ENCODE assay signal across 9 cellular contexts in the genomic region with DNA sequence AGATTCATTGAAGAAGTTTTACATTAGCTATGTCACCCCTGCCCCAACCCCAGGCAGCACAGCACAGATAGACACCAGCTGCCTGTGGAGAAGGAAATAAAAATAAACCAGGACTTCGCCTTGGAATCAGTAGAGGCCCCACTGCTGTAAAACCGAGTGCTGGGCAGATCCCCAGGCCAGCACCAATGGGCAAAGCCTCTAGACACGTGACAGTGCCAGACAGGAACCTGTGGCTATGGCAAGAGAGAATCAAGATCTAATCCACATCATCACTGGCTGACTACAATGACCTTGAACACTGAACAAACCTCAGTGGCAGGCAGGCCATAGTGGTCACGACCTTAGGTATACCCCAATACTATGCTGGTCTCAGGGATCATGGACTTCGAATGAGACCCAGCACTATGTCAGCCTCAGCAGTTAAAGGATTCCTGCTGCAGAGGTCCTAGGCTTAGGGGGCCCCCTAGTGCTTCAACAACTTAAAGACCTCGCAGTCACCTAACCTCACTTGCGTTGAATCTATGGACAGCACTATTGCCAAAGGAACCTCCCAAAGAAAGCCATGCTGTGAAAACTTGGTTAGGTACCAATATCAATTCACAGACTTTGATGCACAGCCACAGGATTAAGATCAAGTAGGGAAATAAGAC.
DNase-seq lines count a peak whose midpoint lies in the region; ATAC-seq, FAIRE-seq and TF ChIP-seq lines count a peak whose summit lies in the region.
"Had no signal": no experiment of that assay in that cellular context is flagged by ENCODE, and none has a peak within 500 bp of the region (broad histone marks: within the 10 kb centered on the region; RNA-seq: fewer than 3 reads in every experiment).

No MANE protein-coding gene starts in this region.

- no peak overlapping the region for H3K4me3 Mint-ChIP-seq in mesothelial cell of epicardium

- no peaks in the 10 kb centered on the region for H3K4me1 Mint-ChIP-seq in mesothelial cell of epicardium

- DNase-seq in ELR (ENCODE audit: low read depth) (peak; percentile 50), HT-29 (ENCODE audit: low spot score) (peak; percentile 57), islet precursor cell (peak; percentile 86), mesothelial cell of epicardium (ENCODE audit: low spot score in 2 of 2, unreplicated experiment in 2 of 2) (no peak), GM12891 (ENCODE audit: insufficient read length, low spot score) (no peak), T-helper 9 cell (no peak)

- FAIRE-seq in GM12891 (lab: Jason Lieb, UNC) = no peak
- FAIRE-seq: islet of Langerhans had no signal

- H3K9me3 Mint-ChIP-seq in mesothelial cell of epicardium = peaks cover 16% of the 10 kb centered on the region

- no peak overlapping the region for H3K27ac Mint-ChIP-seq in mesothelial cell of epicardium

- H3K36me3 Mint-ChIP-seq in mesothelial cell of epicardium = no peaks in the 10 kb centered on the region

- no peaks in the 10 kb centered on the region for H3K27me3 Mint-ChIP-seq in mesothelial cell of epicardium (ENCODE audit: low read depth)

- no peak for TF ChIP-seq CTCF in mesothelial cell of epicardium (IDR thresholded peaks at IDR 0.05; ENCODE audit: unreplicated experiment)

- peak; percentile 45; the same call in 2 of the 3 replicates for ATAC-seq in SK-N-SH treated with all-trans-retinoic acid at 6 μM for 48 hours
- no peak for ATAC-seq in GM18870 (IDR thresholded peaks at IDR 0.05; ENCODE audit: unreplicated experiment)

- TF ChIP-seq POLR2A in GM12891 (IDR thresholded peaks at IDR 0.05; ENCODE audit: low read depth, low read length) = no peak

TF ChIP-seq in SK-N-SH treated with all-trans-retinoic acid at 6 μM for 48 hours, 23 proteins besides CTCF, POLR2A, EP300 and RAD21:
- TF ChIP-seq ZFP3 (CRISPR knock-in tag; IDR thresholded peaks at IDR 0.05) (no peak), PATZ1 (CRISPR knock-in tag; IDR thresholded peaks at IDR 0.05; ENCODE audit: borderline replicate concordance) (no peak), ZNF565 (CRISPR knock-in tag; conservative IDR thresholded peaks at IDR 0.05; ENCODE audit: low read depth) (no peak), TCF4 (CRISPR knock-in tag; IDR thresholded peaks at IDR 0.05; ENCODE audit: borderline replicate concordance) (no peak), TOX (CRISPR knock-in tag; IDR thresholded peaks at IDR 0.05; ENCODE audit: borderline replicate concordance) (no peak)

TF ChIP-seq in GM12891, 5 proteins besides CTCF, POLR2A, EP300 and RAD21:
- no peak for TF ChIP-seq PAX5 (IDR thresholded peaks at IDR 0.05; ENCODE audit: insufficient read depth, low read length, severe bottlenecking)

Comparison
In these comparisons a context has a peak if more than half of its experiments do, and no peak if none do; other contexts are left out.
1. DNase-seq: peak in ELR (single experiment), HT-29 (single experiment) and islet precursor cell (single experiment); none in mesothelial cell of epicardium (0 of 2), GM12891 (single experiment) and T-helper 9 cell (single experiment).